12 cellular contexts compared by ENCODE assay signal in genomic region chr7:144656960-144657359, GRCh38.
DNase-seq lines count a peak whose midpoint lies in the region; ATAC-seq, FAIRE-seq and TF ChIP-seq lines count a peak whose summit lies in the region.
"Had no signal": no experiment of that assay in that cellular context is flagged by ENCODE, and none has a peak within 500 bp of the region (broad histone marks: within the 10 kb centered on the region; RNA-seq: fewer than 3 reads in every experiment).

No MANE protein-coding gene starts in this region.

- no peaks in the 10 kb centered on the region for H3K79me2 ChIP-seq in GM12878 (ENCODE audit: control insufficient read depth, insufficient read depth, low read length)

- H3K4me1 ChIP-seq in GM12878 (ENCODE audit: control insufficient read depth, insufficient read depth, low read length) (no peaks in the 10 kb centered on the region), gastrocnemius medialis (no peaks in the 10 kb centered on the region)

- FAIRE-seq in GM12878 (lab: Jason Lieb, UNC): no peak
- FAIRE-seq: astrocyte had no signal

- no peak for TF ChIP-seq EP300 in GM12878 (IDR thresholded peaks at IDR 0.05; ENCODE audit: borderline replicate concordance in 1 of 2, control insufficient read depth in 1 of 2, low read depth in 2 of 2, low read length in 2 of 2)

- RAD21 ChIA-PET in GM12878 (lab: Charles Lee; ENCODE audit: unreplicated experiment): no interaction called here

- H2AFZ ChIP-seq in GM12878 (ENCODE audit: control insufficient read depth, low read depth, low read length): no peak overlapping the region

- in situ Hi-C loops in GM12878 (cut with MboI): no loop called here
- in situ Hi-C loops in gastrocnemius medialis (cut with MboI; ENCODE audit: low sequenced_read_pairs in 4 of 4): no loop called here

- WGBS in GM12878 (ENCODE audit: insufficient coverage, insufficient replicate concordance, low lambda C conversion rate, missing lambda C conversion rate): 16% methylated on average over 5 of the region's 5 CpGs

- no peaks in the 10 kb centered on the region for H4K20me1 ChIP-seq in GM12878 (ENCODE audit: control insufficient read depth, insufficient read depth)

- no peaks in the 10 kb centered on the region for H3K27me3 ChIP-seq in GM12878 (replicated peaks in 1 of 2; ENCODE audit: control insufficient read depth in 2 of 2, insufficient read depth in 2 of 2, low read length in 1 of 2)
- no peaks in the 10 kb centered on the region for H3K27me3 ChIP-seq in gastrocnemius medialis

- ATAC-seq in GM19463 (IDR thresholded peaks at IDR 0.05; ENCODE audit: unreplicated experiment): peak; percentile 67
- ATAC-seq in HG03354 (IDR thresholded peaks at IDR 0.05; ENCODE audit: poor library complexity, severe bottlenecking, unreplicated experiment): peak; percentile 52
- ATAC-seq in GM12878: peak; percentile 59
- no peak for ATAC-seq in gastrocnemius medialis
- no peak for ATAC-seq in HG03039 (IDR thresholded peaks at IDR 0.05; ENCODE audit: unreplicated experiment)
- ATAC-seq: naive thymus-derived CD8-positive, alpha-beta T cell had no signal

- no peak overlapping the region for H3K9ac ChIP-seq in GM12878 (ENCODE audit: control insufficient read depth, insufficient read depth, low read length)

- POLR2A ChIA-PET in GM12878 (lab: Charles Lee): no interaction called here

- H3K36me3 ChIP-seq in GM12878 (ENCODE audit: control insufficient read depth in 2 of 2, insufficient read depth in 2 of 2, low read length in 1 of 2) (no peaks in the 10 kb centered on the region), gastrocnemius medialis (no peaks in the 10 kb centered on the region)

- no TSS peak for BruUV-seq in GM12878 (replicated peaks; lab: Mats Ljungman, UMichigan)

- no peak overlapping the region for H3K27ac ChIP-seq in GM12878 (ENCODE audit: control insufficient read depth, insufficient read depth)
- no peak overlapping the region for H3K27ac ChIP-seq in gastrocnemius medialis

- SMC1A ChIA-PET in GM12878 (lab: Charles Lee; ENCODE audit: uncharacterized antibody, unreplicated experiment): no interaction called here

- no peak for TF ChIP-seq POLR2A in GM12878 (IDR thresholded peaks at IDR 0.05; ENCODE audit: low read depth, low read length)
- no peak for TF ChIP-seq POLR2A in gastrocnemius medialis (IDR thresholded peaks at IDR 0.05)

- no peak overlapping the region for H3K4me2 ChIP-seq in GM12878 (ENCODE audit: control insufficient read depth, insufficient read depth)

- H3K4me3 ChIP-seq in GM12875 (ENCODE audit: low read depth, low read length) (no peak overlapping the region), GM12878 (no peak overlapping the region), gastrocnemius medialis (no peak overlapping the region)

- H3K9me3 ChIP-seq in GM12878 (replicated peaks; ENCODE audit: control insufficient read depth, insufficient read depth, low read length) (no peaks in the 10 kb centered on the region), gastrocnemius medialis (no peaks in the 10 kb centered on the region)

- CTCF ChIA-PET in GM12878 (lab: Yijun Ruan, JAX): no interaction called here

- DNase-seq in GM12878 (ENCODE audit: low read depth, low spot score) (no peak), DMS 273 treated with DMSO at 0.1 percent for 48 hours (lab: John Stamatoyannopoulos, UW) (no peak), gastrocnemius medialis (no peak), cardiac septum (ENCODE audit: low spot score) (no peak)
- DNase-seq: CD4-positive, alpha-beta memory T cell; naive thymus-derived CD8-positive, alpha-beta T cell; NCI-H1092 treated with DMSO at 0.1 percent for 48 hours had no signal

- intact Hi-C loops in GM12878 (cut with micrococcal nuclease; ENCODE audit: unreplicated experiment): no loop called here
- intact Hi-C loops in gastrocnemius medialis (cut with DNase I; ENCODE audit: low total_unique reads): no loop called here
- intact Hi-C loops in cardiac septum (cut with DNase I): no loop called here

- TF ChIP-seq CTCF in GM12875 (IDR thresholded peaks at IDR 0.05; ENCODE audit: borderline replicate concordance, insufficient read depth, low read depth, low read length) (0 out of 2 replicates have a peak, but pooled peaks have one; percentile 3), GM12878 (IDR thresholded peaks at IDR 0.05 in 2 of 3, conservative IDR thresholded peaks at IDR 0.05 in 1 of 3; ENCODE audit: control insufficient read depth in 2 of 3, extremely low read depth in 1 of 3, insufficient read depth in 1 of 3, low read depth in 3 of 3, low read length in 3 of 3) (peak in 2 of 3 experiments; percentile 10 to 26; a peak in 1 of 6 replicates), gastrocnemius medialis (IDR thresholded peaks at IDR 0.05 in 4 of 5, conservative IDR thresholded peaks at IDR 0.05 in 1 of 5) (no peak)

- 0 out of 2 replicates have a peak, but pooled peaks have one; percentile 14 for TF ChIP-seq RAD21 in GM12878 (IDR thresholded peaks at IDR 0.05; ENCODE audit: insufficient read depth, low read depth, low read length)

TF ChIP-seq in GM12878, 131 proteins besides CTCF, POLR2A, EP300 and RAD21:
- TF ChIP-seq POU2F2 (IDR thresholded peaks at IDR 0.05; ENCODE audit: borderline replicate concordance, low read depth, low read length) (no peak), CHD1 (IDR thresholded peaks at IDR 0.05; ENCODE audit: low read depth, low read length) (no peak), TCF3 (IDR thresholded peaks at IDR 0.05; ENCODE audit: borderline replicate concordance, insufficient read depth, low read depth, low read length) (no peak), JUNB (IDR thresholded peaks at IDR 0.05) (no peak), MLLT1 (IDR thresholded peaks at IDR 0.05) (no peak), TAF1 (IDR thresholded peaks at IDR 0.05; ENCODE audit: borderline replicate concordance, low read depth, low read length) (no peak), BACH1 (IDR thresholded peaks at IDR 0.05; ENCODE audit: borderline replicate concordance) (no peak), SIX5 (IDR thresholded peaks at IDR 0.05; ENCODE audit: low read depth, low read length, severe bottlenecking) (no peak), BCL11A (IDR thresholded peaks at IDR 0.05; ENCODE audit: low read depth, low read length) (no peak), HDGF (IDR thresholded peaks at IDR 0.05) (no peak), BCL3 (IDR thresholded peaks at IDR 0.05; ENCODE audit: borderline replicate concordance, insufficient read depth, low read depth, low read length, poor library complexity, severe bottlenecking) (no peak)

Comparison
In these comparisons a context has a peak if more than half of its experiments do, and no peak if none do; other contexts are left out.
1. CTCF ChIP-seq: peak in GM12875 (single experiment) and GM12878 (2 of 3); none in gastrocnemius medialis (0 of 5).
2. ATAC-seq: peak in GM19463 (single experiment), HG03354 (single experiment) and GM12878 (single experiment); none in gastrocnemius medialis (0 of 2) and HG03039 (single experiment).